1 cellular context compared by ENCODE assay signal in the genomic region with DNA sequence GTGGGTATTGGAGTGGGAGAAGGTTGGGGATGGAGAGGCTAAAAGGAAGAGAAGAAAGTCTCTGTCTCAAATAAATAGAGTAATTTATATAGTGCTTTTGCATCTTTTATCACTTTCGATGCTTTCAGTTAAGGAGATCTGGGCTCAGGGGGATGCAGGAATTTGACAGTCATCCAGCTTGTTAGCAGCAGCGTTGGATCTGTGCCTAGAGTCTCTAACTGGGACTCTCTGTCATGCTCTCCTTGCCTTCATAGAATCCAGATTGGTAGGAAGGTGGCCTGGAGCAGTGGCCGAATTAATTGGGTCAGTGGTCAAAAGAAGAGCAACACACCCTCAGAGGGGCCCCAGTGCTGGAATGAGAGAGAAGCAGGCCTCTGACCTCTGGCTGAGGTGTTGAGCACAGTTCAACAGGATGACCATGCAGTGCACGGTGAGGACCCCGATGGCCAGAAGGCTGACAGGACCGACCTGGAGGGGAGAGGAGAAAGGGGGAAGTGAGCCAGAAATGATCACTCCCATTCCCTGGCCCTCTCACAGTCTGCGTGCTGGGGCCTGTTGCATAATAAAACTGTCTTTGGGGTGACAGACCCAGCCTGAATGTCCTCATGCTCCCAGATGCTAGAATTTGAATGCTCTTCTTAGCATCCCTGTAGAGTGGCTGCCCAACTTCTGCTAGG.
A peak's percentile ranks its signal among the peaks of the same experiment; 100 is the strongest.
TF ChIP-seq lines count a peak whose summit lies in the region.

No MANE protein-coding gene starts in this region.

TF ChIP-seq in GM12878, 131 proteins besides CTCF, POLR2A, EP300 and RAD21:
- TF ChIP-seq SPI1 (IDR thresholded peaks at IDR 0.05; ENCODE audit: borderline replicate concordance, insufficient read depth, low read depth, low read length) (0 out of 2 replicates have a peak, but pooled peaks have one; percentile 15), HDAC2 (IDR thresholded peaks at IDR 0.05) (no peak)
